In the genomic region with DNA sequence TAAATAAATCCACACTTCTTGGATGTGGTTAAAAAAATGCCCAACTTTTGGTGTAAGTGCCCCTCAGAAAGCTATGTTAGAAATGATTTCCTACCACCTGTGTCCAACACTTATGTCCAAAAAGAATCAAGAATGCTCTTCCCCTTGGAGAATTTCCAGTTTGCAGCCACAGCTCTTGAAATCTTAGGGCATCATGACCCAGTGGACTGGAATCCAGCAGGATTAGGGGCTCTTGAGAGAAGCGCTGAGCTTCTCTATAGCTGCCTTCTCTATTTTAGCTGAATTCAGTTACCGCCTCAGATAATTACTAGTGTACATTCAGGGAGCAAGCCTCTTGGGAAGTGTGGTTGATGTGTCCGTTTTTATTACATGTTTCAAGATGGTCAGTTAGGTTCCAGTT, we compare ENCODE assay signal across 20 cellular contexts. TPM values are rescaled to one million over a fixed set of nuclear protein-coding genes. Genes with fewer than 3 reads are reported as not detected.
"Had no signal": no experiment of that assay in that cellular context is flagged by ENCODE, and none has a peak within 500 bp of the region (broad histone marks: within the 10 kb centered on the region; RNA-seq: fewer than 3 reads in every experiment).

No MANE protein-coding gene starts in this region.

- H3K36me3 ChIP-seq: heart left ventricle, tibial nerve had no signal

- H3K27me3 ChIP-seq: testis had no signal

- H3K4me3 ChIP-seq: coronary artery, heart left ventricle, mucosa of descending colon, skin epidermis, testis, tibial nerve had no signal

- H3K9me3 ChIP-seq: heart left ventricle, mucosa of descending colon, testis, tibial nerve had no signal

- DNase-seq: effector memory CD4-positive, alpha-beta T cell; heart left ventricle; hippocampal formation; islet precursor cell; mammary epithelial cell; mucosa of descending colon; natural killer cell; posterior cingulate gyrus; stimulated activated CD4-positive, alpha-beta T cell treated with anti-CD3 and anti-CD28 coated beads, Interleukin-2, amount 100 ng/mL, for 48 hours; stimulated activated CD8-positive, alpha-beta memory T cell treated with anti-CD3 and anti-CD28 coated beads, Interleukin-4, amount 100 ng/mL, for 48 hours; testis had no signal

- H3K27ac Mint-ChIP-seq: natural killer cell; stimulated activated effector memory CD8-positive, alpha-beta T cell treated with anti-CD3 and anti-CD28 coated beads, Interleukin-12 subunit alpha, Interleukin-12 subunit beta, amount 100 ng/mL, for 72 hours; stimulated activated naive CD8-positive, alpha-beta T cell treated with anti-CD3 and anti-CD28 coated beads, Interleukin-15, Interleukin-2, amounts not matched to agents 100 ng/mL and 50 ng/mL, for 24 hours had no signal

- H3K9me3 Mint-ChIP-seq: natural killer cell; neural crest cell; stimulated activated effector memory CD8-positive, alpha-beta T cell treated with anti-CD3 and anti-CD28 coated beads, Interleukin-12 subunit alpha, Interleukin-12 subunit beta, amount 100 ng/mL, for 72 hours; stimulated activated naive CD8-positive, alpha-beta T cell treated with anti-CD3 and anti-CD28 coated beads, Interleukin-15, Interleukin-2, amounts not matched to agents 100 ng/mL and 50 ng/mL, for 24 hours had no signal

- H3K36me3 Mint-ChIP-seq: natural killer cell; stimulated activated effector memory CD8-positive, alpha-beta T cell treated with anti-CD3 and anti-CD28 coated beads, Interleukin-12 subunit alpha, Interleukin-12 subunit beta, amount 100 ng/mL, for 72 hours had no signal

- H3K27ac ChIP-seq: coronary artery, heart left ventricle, skin epidermis, testis, tibial nerve had no signal

- H3K4me1 Mint-ChIP-seq: natural killer cell; stimulated activated effector memory CD8-positive, alpha-beta T cell treated with anti-CD3 and anti-CD28 coated beads, Interleukin-12 subunit alpha, Interleukin-12 subunit beta, amount 100 ng/mL, for 72 hours had no signal

- H3K4me1 ChIP-seq: heart left ventricle, testis, tibial nerve had no signal

- H3K4me3 Mint-ChIP-seq: natural killer cell; neural crest cell; stimulated activated effector memory CD8-positive, alpha-beta T cell treated with anti-CD3 and anti-CD28 coated beads, Interleukin-12 subunit alpha, Interleukin-12 subunit beta, amount 100 ng/mL, for 72 hours; stimulated activated naive CD8-positive, alpha-beta T cell treated with anti-CD3 and anti-CD28 coated beads, Interleukin-15, Interleukin-2, amounts not matched to agents 100 ng/mL and 50 ng/mL, for 24 hours had no signal

- ATAC-seq: esophagus mucosa; heart left ventricle; left lobe of liver; mucosa of descending colon; natural killer cell; sciatic nerve; stimulated activated effector memory CD8-positive, alpha-beta T cell treated with anti-CD3 and anti-CD28 coated beads, Interleukin-12 subunit alpha, Interleukin-12 subunit beta, amount 100 ng/mL, for 72 hours had no signal

RNA-seq across cellular contexts. Expression of a gene that starts 2.5 kb away (rescaled TPM):
- polyA plus RNA-seq: mammary epithelial cell had no signal
